35 cellular contexts compared by ENCODE assay signal in the genomic region with DNA sequence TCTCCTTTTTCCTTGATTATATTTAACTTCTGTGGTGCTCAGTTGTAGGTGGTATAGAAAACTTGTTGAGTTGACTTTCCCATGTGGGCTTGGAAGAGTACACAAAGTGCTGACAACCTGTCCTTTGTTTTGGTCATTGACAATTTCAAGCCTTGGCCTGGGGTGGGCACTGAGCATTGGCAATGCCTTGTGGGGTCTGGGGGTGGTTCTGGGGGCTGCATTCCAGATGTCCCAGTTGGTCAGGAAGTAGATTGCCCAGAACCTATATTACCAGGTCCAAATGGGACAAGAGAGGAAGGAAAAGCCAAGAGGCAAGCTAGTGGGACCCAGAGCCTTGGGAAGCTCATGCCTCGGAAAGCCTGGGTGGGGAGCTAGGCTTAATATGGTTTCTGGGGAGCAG.
"Had no signal": no experiment of that assay in that cellular context is flagged by ENCODE, and none has a peak within 500 bp of the region (broad histone marks: within the 10 kb centered on the region; RNA-seq: fewer than 3 reads in every experiment).

No MANE protein-coding gene starts in this region.

- H3K4me3 Mint-ChIP-seq: activated B cell treated with CpG ODN at 0.5 μM for 24 hours; activated CD4-positive, alpha-beta memory T cell treated with anti-CD3 and anti-CD28 coated beads for 36 hours; activated CD4-positive, alpha-beta T cell treated with anti-CD3 and anti-CD28 coated beads, Interleukin-2, amount 10 ng/mL, durations not matched to agents 24 days and 14 days; activated CD8-positive, alpha-beta T cell treated with anti-CD3 and anti-CD28 coated beads for 36 hours; activated naive CD4-positive, alpha-beta T cell treated with anti-CD3 and anti-CD28 coated beads for 36 hours; activated naive CD8-positive, alpha-beta T cell treated with anti-CD3 and anti-CD28 coated beads for 36 hours; activated T-cell treated with anti-CD3 and anti-CD28 coated beads, Interleukin-2, amount 50 U/mL, for 4 hours; activated T-cell treated with anti-CD3 and anti-CD28 coated beads, Interleukin-2, amount 50 U/mL, for 72 hours; activated T-helper 1 cell treated with anti-CD3 and anti-CD28 coated beads, Interleukin-12 subunit alpha, Interleukin-12 subunit beta, Interleukin-2, Interleukin-4 antibody, amounts not matched to agents 30 ng/mL and 10 ng/mL and 1 ng/mL, durations not matched to agents 14 hours and 24 hours and 36 hours; activated T-helper 17 cell treated with anti-CD3 and anti-CD28 coated beads, Interleukin-2, amount 50 U/mL, for 72 hours; T-helper 1 cell treated with Interleukin-12 subunit alpha and Interleukin-12 subunit beta and Interleukin-4 antibody, amounts not matched to agents 30 μg/mL and 1 μg/mL, for 36 hours; T-helper 2 cell treated with Interferon-gamma antibody and Interleukin-4, amounts not matched to agents 5 μg/mL and 100 μg/mL, for 36 hours had no signal

- H3K36me3 Mint-ChIP-seq: activated CD4-positive, alpha-beta memory T cell treated with anti-CD3 and anti-CD28 coated beads for 36 hours; activated naive CD4-positive, alpha-beta T cell treated with anti-CD3 and anti-CD28 coated beads, Interleukin-2, amount 50 U/mL, for 72 hours; activated naive CD8-positive, alpha-beta T cell treated with anti-CD3 and anti-CD28 coated beads for 36 hours had no signal

- H3K4me3 ChIP-seq: adrenal gland, body of pancreas, breast epithelium had no signal

- ATAC-seq: activated CD8-positive, alpha-beta T cell treated with anti-CD3 and anti-CD28 coated beads for 36 hours; activated naive CD4-positive, alpha-beta T cell treated with anti-CD3 and anti-CD28 coated beads, Interleukin-2, amount 50 U/mL, for 72 hours; activated T-cell treated with anti-CD3 and anti-CD28 coated beads, Interleukin-2, amount 50 U/mL, for 4 hours; activated T-cell treated with anti-CD3 and anti-CD28 coated beads, Interleukin-2, amount 50 U/mL, for 72 hours; activated T-helper 17 cell treated with anti-CD3 and anti-CD28 coated beads, Interleukin-2, amount 50 U/mL, for 72 hours; body of pancreas had no signal

- DNase-seq: activated B cell treated with CpG ODN at 0.5 μM for 24 hours; activated CD4-positive, alpha-beta memory T cell treated with anti-CD3 and anti-CD28 coated beads for 36 hours; activated CD4-positive, alpha-beta T cell treated with anti-CD3 and anti-CD28 coated beads for 4 hours; activated CD4-positive, alpha-beta T cell treated with anti-CD3 and anti-CD28 coated beads, Interleukin-2, amount 10 ng/mL, durations not matched to agents 24 days and 14 days; activated CD4-positive, alpha-beta T cell treated with anti-CD3 and anti-CD28 coated beads, Interleukin-2, amount 50 U/mL, for 1 hour; activated CD4-positive, alpha-beta T cell treated with anti-CD3 and anti-CD28 coated beads, Interleukin-2, amount 50 U/mL, for 4 hours; activated CD4-positive, CD25-positive, alpha-beta regulatory T cell treated with anti-CD3 and anti-CD28 coated beads, Interleukin-2, amount 50 U/mL, for 72 hours; activated CD8-positive, alpha-beta memory T cell treated with anti-CD3 and anti-CD28 coated beads, Interleukin-2, amount 50 U/mL, for 4 hours; activated CD8-positive, alpha-beta T cell treated with anti-CD3 and anti-CD28 coated beads for 36 hours; activated effector memory CD4-positive, alpha-beta T cell treated with anti-CD3 and anti-CD28 coated beads, Interleukin-2, amount 50 U/mL, for 16 hours; activated gamma-delta T cell treated with Interleukin-2 at 50 U/mL for 16 hours; activated naive CD4-positive, alpha-beta T cell; activated naive CD4-positive, alpha-beta T cell treated with anti-CD3 and anti-CD28 coated beads for 36 hours; activated naive CD4-positive, alpha-beta T cell treated with anti-CD3 and anti-CD28 coated beads, Interleukin-2, amount 50 U/mL, for 16 hours; activated naive CD8-positive, alpha-beta T cell treated with anti-CD3 and anti-CD28 coated beads for 36 hours; activated T-cell treated with anti-CD3 and anti-CD28 coated beads for 4 hours; activated T-cell treated with anti-CD3 and anti-CD28 coated beads, Interleukin-2, amount 50 U/mL, for 1 hour; activated T-cell treated with anti-CD3 and anti-CD28 coated beads, Interleukin-2, amount 50 U/mL, for 4 hours; activated T-cell treated with anti-CD3 and anti-CD28 coated beads, Interleukin-2, amount 50 U/mL, for 72 hours; adrenal gland; amniotic stem cell; aorta; body of pancreas; brain microvascular endothelial cell; central memory CD4-positive, alpha-beta T cell; T-helper 1 cell; T-helper 2 cell; T-helper 9 cell had no signal

- H3K36me3 ChIP-seq: adrenal gland, brain microvascular endothelial cell, breast epithelium had no signal

- H3K9me3 ChIP-seq: adrenal gland, body of pancreas, breast epithelium had no signal

- H3K9me3 Mint-ChIP-seq: activated CD4-positive, alpha-beta memory T cell treated with anti-CD3 and anti-CD28 coated beads for 36 hours; activated CD4-positive, alpha-beta T cell treated with anti-CD3 and anti-CD28 coated beads, Interleukin-2, amount 10 ng/mL, durations not matched to agents 24 days and 14 days; activated T-cell treated with anti-CD3 and anti-CD28 coated beads, Interleukin-2, amount 50 U/mL, for 4 hours; activated T-helper 17 cell treated with anti-CD3 and anti-CD28 coated beads, Interleukin-2, amount 50 U/mL, for 72 hours had no signal

- H3K4me1 Mint-ChIP-seq: activated B cell treated with CpG ODN at 0.5 μM for 24 hours; activated CD4-positive, alpha-beta T cell treated with anti-CD3 and anti-CD28 coated beads, Interleukin-2, amount 10 ng/mL, durations not matched to agents 24 days and 14 days; activated naive CD8-positive, alpha-beta T cell treated with anti-CD3 and anti-CD28 coated beads for 36 hours; activated T-helper 17 cell treated with anti-CD3 and anti-CD28 coated beads, Interleukin-2, amount 50 U/mL, for 72 hours had no signal

- H3K27ac Mint-ChIP-seq: activated B cell treated with CpG ODN at 0.5 μM for 24 hours; activated CD4-positive, alpha-beta memory T cell treated with anti-CD3 and anti-CD28 coated beads for 36 hours; activated CD4-positive, alpha-beta T cell treated with anti-CD3 and anti-CD28 coated beads, Interleukin-2, amount 10 ng/mL, durations not matched to agents 24 days and 14 days; activated CD8-positive, alpha-beta T cell treated with anti-CD3 and anti-CD28 coated beads for 36 hours; activated naive CD4-positive, alpha-beta T cell treated with anti-CD3 and anti-CD28 coated beads for 36 hours; activated naive CD4-positive, alpha-beta T cell treated with anti-CD3 and anti-CD28 coated beads, Interleukin-2, amount 50 U/mL, for 72 hours; activated naive CD8-positive, alpha-beta T cell treated with anti-CD3 and anti-CD28 coated beads for 36 hours; activated T-cell treated with anti-CD3 and anti-CD28 coated beads, Interleukin-2, amount 50 U/mL, for 72 hours; activated T-helper 1 cell treated with anti-CD3 and anti-CD28 coated beads, Interleukin-12 subunit alpha, Interleukin-12 subunit beta, Interleukin-2, Interleukin-4 antibody, amounts not matched to agents 30 ng/mL and 10 ng/mL and 1 ng/mL, durations not matched to agents 14 hours and 24 hours and 36 hours; activated T-helper 17 cell treated with anti-CD3 and anti-CD28 coated beads, Interleukin-2, amount 50 U/mL, for 72 hours; T-helper 1 cell treated with Interleukin-12 subunit alpha and Interleukin-12 subunit beta and Interleukin-4 antibody, amounts not matched to agents 30 μg/mL and 1 μg/mL, for 36 hours; T-helper 2 cell treated with Interferon-gamma antibody and Interleukin-4, amounts not matched to agents 5 μg/mL and 100 μg/mL, for 36 hours had no signal

- H3K27ac ChIP-seq: adrenal gland, body of pancreas, brain microvascular endothelial cell, breast epithelium, VCaP had no signal

- H3K4me1 ChIP-seq: adrenal gland, body of pancreas, breast epithelium had no signal

- H3K27me3 ChIP-seq: adrenal gland, body of pancreas, brain microvascular endothelial cell, breast epithelium had no signal
